In the genomic region with DNA sequence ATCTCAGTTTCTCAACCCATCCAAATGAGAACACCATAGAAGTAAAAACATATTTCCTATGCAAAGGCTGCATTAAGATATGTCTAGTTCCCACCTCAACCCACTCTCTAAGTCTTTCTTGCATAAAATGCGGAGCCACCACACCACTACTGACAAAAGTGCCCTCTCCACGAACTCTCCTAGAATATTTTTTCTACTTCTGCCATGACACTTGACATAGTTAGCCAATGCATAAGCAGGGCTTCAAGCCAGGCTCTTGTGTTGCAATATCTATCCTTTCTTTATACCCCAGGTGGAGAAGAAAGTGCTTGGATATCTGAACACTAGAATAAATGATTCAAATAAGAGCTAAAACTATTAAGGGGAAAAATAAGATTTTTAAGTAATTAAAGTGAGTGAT, we compare ENCODE assay signal across 25 cellular contexts.
"Had no signal": no experiment of that assay in that cellular context is flagged by ENCODE, and none has a peak within 500 bp of the region (broad histone marks: within the 10 kb centered on the region; RNA-seq: fewer than 3 reads in every experiment).

No MANE protein-coding gene starts in this region.

- H3K36me3 ChIP-seq: neural progenitor cell, ovary, right lobe of liver, sigmoid colon, stomach, thoracic aorta, thyroid gland, tibial nerve, upper lobe of left lung, vagina had no signal

- H3K9ac ChIP-seq: neural progenitor cell, parathyroid adenoma had no signal

- H3K4me1 ChIP-seq: neural progenitor cell, parathyroid adenoma, psoas muscle, right lobe of liver, sigmoid colon, stomach, thyroid gland, tibial nerve, upper lobe of left lung, vagina had no signal

- H3K9me3 ChIP-seq: ovary, psoas muscle, right lobe of liver, stomach, thoracic aorta, thyroid gland, tibial nerve, upper lobe of left lung, vagina had no signal

- H3K27me3 ChIP-seq: neural progenitor cell, ovary, right lobe of liver, sigmoid colon, stomach, thyroid gland, tibial nerve, upper lobe of left lung, vagina had no signal

- H3K4me3 ChIP-seq: neural progenitor cell, ovary, psoas muscle, right lobe of liver, sigmoid colon, stomach, thoracic aorta, thyroid gland, tibial nerve, upper lobe of left lung, vagina had no signal

- H3K27ac ChIP-seq: neural progenitor cell, ovary, parathyroid adenoma, psoas muscle, right lobe of liver, sigmoid colon, stomach, thoracic aorta, thyroid gland, tibial nerve, upper lobe of left lung, vagina had no signal

- H3K4me2 ChIP-seq: neural progenitor cell had no signal

- DNase-seq: natural killer cell; occipital lobe; ovary; posterior cingulate gyrus; psoas muscle; right cardiac atrium; right lobe of liver; sigmoid colon; small intestine; stimulated activated CD4-positive, alpha-beta T cell treated with anti-CD3 and anti-CD28 coated beads, Interleukin-15, amount 100 ng/mL, for 24 hours; stimulated activated CD4-positive, alpha-beta T cell treated with anti-CD3 and anti-CD28 coated beads, Interleukin-2, amount 100 ng/mL, for 24 hours; stimulated activated CD4-positive, alpha-beta T cell treated with anti-CD3 and anti-CD28 coated beads, Interleukin-2, amount 100 ng/mL, for 48 hours; stimulated activated CD4-positive, alpha-beta T cell treated with anti-CD3 and anti-CD28 coated beads, Interleukin-4, amount 100 ng/mL, for 24 hours; stimulated activated naive B cell treated with anti-CD40 and anti-IgM and Interleukin-4, amounts not matched to agents 10 μg/mL and 1 μg/mL and 100 μg/mL, for 72 hours; stimulated activated naive CD4-positive, alpha-beta T cell treated with Interleukin-2 at 50 U/mL for 16 hours; stomach; thyroid gland; trophoblast cell had no signal

- ATAC-seq: natural killer cell; psoas muscle; right cardiac atrium; right lobe of liver; stimulated activated effector memory CD8-positive, alpha-beta T cell treated with anti-CD3 and anti-CD28 coated beads, Interleukin-12 subunit alpha, Interleukin-12 subunit beta, amount 100 ng/mL, for 72 hours; stimulated activated naive B cell treated with anti-CD40 and anti-IgM and Interleukin-4, amounts not matched to agents 10 μg/mL and 1 μg/mL and 100 μg/mL, for 72 hours had no signal
